ENCODE assay signal across 27 cellular contexts in genomic region chr16:991759-992158, GRCh38. TPM values are rescaled to one million over a fixed set of nuclear protein-coding genes. Genes with fewer than 3 reads are reported as not detected.
"Had no signal": no experiment of that assay in that cellular context is flagged by ENCODE, and none has a peak within 500 bp of the region (broad histone marks: within the 10 kb centered on the region; RNA-seq: fewer than 3 reads in every experiment).

No MANE protein-coding gene starts in this region.

- H3K4me1 ChIP-seq: foreskin keratinocyte, gastroesophageal sphincter, parathyroid adenoma, psoas muscle, sigmoid colon, stomach, upper lobe of left lung had no signal

- H3K4me3 ChIP-seq: esophagus muscularis mucosa, gastroesophageal sphincter, heart right ventricle, lung, psoas muscle, sigmoid colon, stomach, thoracic aorta, upper lobe of left lung had no signal

- DNase-seq: cerebellar nuclear complex; effector CD8-positive, alpha-beta T cell; foreskin keratinocyte; glutamatergic neuron; heart right ventricle; immature natural killer cell; islet precursor cell; kidney glomerular epithelial cell; left ventricle myocardium superior; natural killer cell; psoas muscle; right cardiac atrium; sigmoid colon; stimulated activated CD4-positive, alpha-beta T cell treated with anti-CD3 and anti-CD28 coated beads, Interleukin-2, amount 100 ng/mL, for 24 hours; stimulated activated CD4-positive, alpha-beta T cell treated with anti-CD3 and anti-CD28 coated beads, Interleukin-4, amount 100 ng/mL, for 24 hours; stimulated activated naive CD4-positive, alpha-beta T cell treated with Interleukin-2 at 50 U/mL for 16 hours; stomach had no signal

- ATAC-seq: foreskin keratinocyte; gastroesophageal sphincter; heart right ventricle; left ventricle myocardium superior; natural killer cell; psoas muscle; right cardiac atrium; stimulated activated effector memory CD8-positive, alpha-beta T cell treated with anti-CD3 and anti-CD28 coated beads, Interleukin-12 subunit alpha, Interleukin-12 subunit beta, amount 100 ng/mL, for 72 hours had no signal

- H2AFZ ChIP-seq: parathyroid adenoma had no signal

- H3K36me3 ChIP-seq: esophagus muscularis mucosa, gastroesophageal sphincter, heart right ventricle, sigmoid colon, stomach, thoracic aorta, upper lobe of left lung had no signal

- H3K27me3 ChIP-seq: upper lobe of left lung had no signal

- H3K9ac ChIP-seq: parathyroid adenoma had no signal

- H3K9me3 ChIP-seq: psoas muscle had no signal

- H3K27ac ChIP-seq: esophagus muscularis mucosa, foreskin keratinocyte, gastroesophageal sphincter, heart right ventricle, parathyroid adenoma, psoas muscle, sigmoid colon, stomach, thoracic aorta, upper lobe of left lung had no signal

RNA-seq across cellular contexts. Expression of gene SOX8, which starts 10.2 kb away (rescaled TPM):
- total RNA-seq: epithelial cell of proximal tubule, fibroblast of lung, foreskin keratinocyte, natural killer cell, osteoblast had no signal
- polyA plus RNA-seq: foreskin keratinocyte had no signal
